1 cellular context compared by ENCODE assay signal in the genomic region with DNA sequence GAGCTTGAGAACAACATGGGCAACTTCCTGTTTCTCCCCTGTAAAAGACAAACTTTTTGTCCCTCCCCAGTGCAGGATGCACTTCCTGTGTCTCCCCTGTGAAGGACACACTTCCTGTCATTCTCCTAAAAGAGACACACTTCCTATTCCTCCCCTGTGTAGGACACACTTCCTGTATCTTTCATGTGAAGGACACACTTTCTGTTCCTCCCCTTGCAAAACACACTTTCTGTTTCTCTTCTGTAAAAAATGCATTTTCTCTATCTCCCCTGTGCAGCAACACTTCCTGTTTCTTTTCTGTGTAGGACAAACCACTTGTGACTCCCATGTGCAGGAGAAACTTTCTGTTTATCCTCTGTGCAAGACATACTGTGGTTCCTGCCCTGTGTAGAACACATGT.
TF ChIP-seq lines count a peak whose summit lies in the region.

No MANE protein-coding gene starts in this region.

TF ChIP-seq in GM23338, 12 proteins besides CTCF, POLR2A, EP300 and RAD21 (continued from another document):
- TF ChIP-seq REST (IDR thresholded peaks at IDR 0.05; ENCODE audit: unreplicated experiment) (no peak), NANOG (IDR thresholded peaks at IDR 0.05; ENCODE audit: borderline replicate concordance) (no peak), EZH2 (IDR thresholded peaks at IDR 0.05; ENCODE audit: low read depth, unreplicated experiment) (no peak), STAT1 (IDR thresholded peaks at IDR 0.05; ENCODE audit: unreplicated experiment) (no peak)
- TF ChIP-seq, protein P1, sequence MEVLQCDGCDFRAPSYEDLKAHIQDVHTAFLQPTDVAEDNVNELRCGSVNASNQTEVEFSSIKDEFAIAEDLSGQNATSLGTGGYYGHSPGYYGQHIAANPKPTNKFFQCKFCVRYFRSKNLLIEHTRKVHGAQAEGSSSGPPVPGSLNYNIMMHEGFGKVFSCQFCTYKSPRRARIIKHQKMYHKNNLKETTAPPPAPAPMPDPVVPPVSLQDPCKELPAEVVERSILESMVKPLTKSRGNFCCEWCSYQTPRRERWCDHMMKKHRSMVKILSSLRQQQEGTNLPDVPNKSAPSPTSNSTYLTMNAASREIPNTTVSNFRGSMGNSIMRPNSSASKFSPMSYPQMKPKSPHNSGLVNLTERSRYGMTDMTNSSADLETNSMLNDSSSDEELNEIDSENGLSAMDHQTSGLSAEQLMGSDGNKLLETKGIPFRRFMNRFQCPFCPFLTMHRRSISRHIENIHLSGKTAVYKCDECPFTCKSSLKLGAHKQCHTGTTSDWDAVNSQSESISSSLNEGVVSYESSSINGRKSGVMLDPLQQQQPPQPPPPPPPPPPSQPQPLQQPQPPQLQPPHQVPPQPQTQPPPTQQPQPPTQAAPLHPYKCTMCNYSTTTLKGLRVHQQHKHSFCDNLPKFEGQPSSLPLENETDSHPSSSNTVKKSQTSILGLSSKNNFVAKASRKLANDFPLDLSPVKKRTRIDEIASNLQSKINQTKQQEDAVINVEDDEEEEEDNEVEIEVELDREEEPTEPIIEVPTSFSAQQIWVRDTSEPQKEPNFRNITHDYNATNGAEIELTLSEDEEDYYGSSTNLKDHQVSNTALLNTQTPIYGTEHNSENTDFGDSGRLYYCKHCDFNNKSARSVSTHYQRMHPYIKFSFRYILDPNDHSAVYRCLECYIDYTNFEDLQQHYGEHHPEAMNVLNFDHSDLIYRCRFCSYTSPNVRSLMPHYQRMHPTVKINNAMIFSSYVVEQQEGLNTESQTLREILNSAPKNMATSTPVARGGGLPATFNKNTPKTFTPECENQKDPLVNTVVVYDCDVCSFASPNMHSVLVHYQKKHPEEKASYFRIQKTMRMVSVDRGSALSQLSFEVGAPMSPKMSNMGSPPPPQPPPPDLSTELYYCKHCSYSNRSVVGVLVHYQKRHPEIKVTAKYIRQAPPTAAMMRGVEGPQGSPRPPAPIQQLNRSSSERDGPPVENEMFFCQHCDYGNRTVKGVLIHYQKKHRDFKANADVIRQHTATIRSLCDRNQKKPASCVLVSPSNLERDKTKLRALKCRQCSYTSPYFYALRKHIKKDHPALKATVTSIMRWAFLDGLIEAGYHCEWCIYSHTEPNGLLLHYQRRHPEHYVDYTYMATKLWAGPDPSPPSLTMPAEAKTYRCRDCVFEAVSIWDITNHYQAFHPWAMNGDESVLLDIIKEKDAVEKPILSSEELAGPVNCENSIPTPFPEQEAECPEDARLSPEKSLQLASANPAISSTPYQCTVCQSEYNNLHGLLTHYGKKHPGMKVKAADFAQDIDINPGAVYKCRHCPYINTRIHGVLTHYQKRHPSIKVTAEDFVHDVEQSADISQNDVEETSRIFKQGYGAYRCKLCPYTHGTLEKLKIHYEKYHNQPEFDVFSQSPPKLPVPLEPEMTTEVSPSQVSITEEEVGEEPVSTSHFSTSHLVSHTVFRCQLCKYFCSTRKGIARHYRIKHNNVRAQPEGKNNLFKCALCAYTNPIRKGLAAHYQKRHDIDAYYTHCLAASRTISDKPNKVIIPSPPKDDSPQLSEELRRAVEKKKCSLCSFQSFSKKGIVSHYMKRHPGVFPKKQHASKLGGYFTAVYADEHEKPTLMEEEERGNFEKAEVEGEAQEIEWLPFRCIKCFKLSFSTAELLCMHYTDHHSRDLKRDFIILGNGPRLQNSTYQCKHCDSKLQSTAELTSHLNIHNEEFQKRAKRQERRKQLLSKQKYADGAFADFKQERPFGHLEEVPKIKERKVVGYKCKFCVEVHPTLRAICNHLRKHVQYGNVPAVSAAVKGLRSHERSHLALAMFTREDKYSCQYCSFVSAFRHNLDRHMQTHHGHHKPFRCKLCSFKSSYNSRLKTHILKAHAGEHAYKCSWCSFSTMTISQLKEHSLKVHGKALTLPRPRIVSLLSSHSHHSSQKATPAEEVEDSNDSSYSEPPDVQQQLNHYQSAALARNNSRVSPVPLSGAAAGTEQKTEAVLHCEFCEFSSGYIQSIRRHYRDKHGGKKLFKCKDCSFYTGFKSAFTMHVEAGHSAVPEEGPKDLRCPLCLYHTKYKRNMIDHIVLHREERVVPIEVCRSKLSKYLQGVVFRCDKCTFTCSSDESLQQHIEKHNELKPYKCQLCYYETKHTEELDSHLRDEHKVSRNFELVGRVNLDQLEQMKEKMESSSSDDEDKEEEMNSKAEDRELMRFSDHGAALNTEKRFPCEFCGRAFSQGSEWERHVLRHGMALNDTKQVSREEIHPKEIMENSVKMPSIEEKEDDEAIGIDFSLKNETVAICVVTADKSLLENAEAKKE (CRISPR knock-in tag; IDR thresholded peaks at IDR 0.05): no peak
